In the genomic region with DNA sequence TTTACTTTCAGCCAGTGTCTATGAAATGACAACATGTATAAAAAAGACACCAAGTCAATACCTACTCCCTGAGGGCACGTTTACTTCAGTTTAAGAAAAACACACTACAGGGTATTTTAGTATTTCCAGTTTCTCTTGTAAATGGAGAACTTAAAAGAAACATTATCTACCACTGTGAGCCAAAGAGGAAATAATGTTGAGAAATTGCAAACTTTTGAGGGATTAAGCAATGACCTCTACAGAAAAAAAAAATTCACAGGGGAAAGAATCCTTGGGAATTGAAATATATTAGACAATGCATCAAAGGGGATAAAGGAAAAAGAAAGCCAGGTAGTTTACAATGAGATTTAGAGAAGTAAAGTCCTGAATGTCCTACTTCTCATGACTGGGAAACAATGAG, we compare ENCODE assay signal across 24 cellular contexts.
DNase-seq lines count a peak whose midpoint lies in the region; ATAC-seq lines count a peak whose summit lies in the region.
"Had no signal": no experiment of that assay in that cellular context is flagged by ENCODE, and none has a peak within 500 bp of the region (broad histone marks: within the 10 kb centered on the region; RNA-seq: fewer than 3 reads in every experiment).

No MANE protein-coding gene starts in this region.

- no peaks in the 10 kb centered on the region for H3K27me3 Mint-ChIP-seq in dendritic cell treated with granulocyte-macrophage colony-stimulating factor and Interleukin-4, amounts not matched to agents 40 ng/mL and 50 ng/mL, for 4 days
- H3K27me3 Mint-ChIP-seq in activated CD8-positive, alpha-beta T cell treated with anti-CD3 and anti-CD28 coated beads, Interleukin-2, amount 10 ng/mL, durations not matched to agents 7 days and 5 days (ENCODE audit: low read depth), result no peaks in the 10 kb centered on the region
- H3K27me3 Mint-ChIP-seq: activated CD4-positive, alpha-beta memory T cell treated with anti-CD3 and anti-CD28 coated beads, Interleukin-2, amount 10 ng/mL, durations not matched to agents 7 days and 5 days; central memory CD8-positive, alpha-beta T cell; type B pancreatic cell had no signal

- intact Hi-C loops in dendritic cell treated with granulocyte-macrophage colony-stimulating factor and Interleukin-4, amounts not matched to agents 40 ng/mL and 50 ng/mL, for 4 days (cut with micrococcal nuclease), result loop anchor here (5.0 kb wide), 1 partner anchor 128 kb away; the partner anchor contains the start of gene KCNJ2

- H3K4me3 Mint-ChIP-seq in dendritic cell treated with granulocyte-macrophage colony-stimulating factor and Interleukin-4, amounts not matched to agents 40 ng/mL and 50 ng/mL, for 4 days, result no peak overlapping the region
- H3K4me3 Mint-ChIP-seq in activated CD8-positive, alpha-beta T cell treated with anti-CD3 and anti-CD28 coated beads, Interleukin-2, amount 10 ng/mL, durations not matched to agents 7 days and 5 days, result no peak overlapping the region
- H3K4me3 Mint-ChIP-seq: activated CD4-positive, alpha-beta memory T cell treated with anti-CD3 and anti-CD28 coated beads, Interleukin-2, amount 10 ng/mL, durations not matched to agents 7 days and 5 days; activated naive CD8-positive, alpha-beta T cell treated with anti-CD3 and anti-CD28 coated beads for 36 hours; CD8-positive, alpha-beta T cell; central memory CD8-positive, alpha-beta T cell; HFFc6; type B pancreatic cell had no signal

- no peak for ATAC-seq in activated CD8-positive, alpha-beta T cell treated with anti-CD3 and anti-CD28 coated beads, Interleukin-2, amount 10 ng/mL, durations not matched to agents 7 days and 5 days
- ATAC-seq in GM21619 (IDR thresholded peaks at IDR 0.05; ENCODE audit: unreplicated experiment), result no peak
- ATAC-seq: CD8-positive, alpha-beta T cell; foreskin keratinocyte; K562; PC-3 had no signal

- POLR2A ChIA-PET in activated CD8-positive, alpha-beta T cell treated with anti-CD3 and anti-CD28 coated beads, Interleukin-2, amount 10 ng/mL, durations not matched to agents 7 days and 5 days (lab: Charles Lee), result no interaction called here

- H3K4me1 Mint-ChIP-seq in dendritic cell treated with granulocyte-macrophage colony-stimulating factor and Interleukin-4, amounts not matched to agents 40 ng/mL and 50 ng/mL, for 4 days (ENCODE audit: low read depth), result peaks cover 59% of the 10 kb centered on the region
- no peaks in the 10 kb centered on the region for H3K4me1 Mint-ChIP-seq in activated CD8-positive, alpha-beta T cell treated with anti-CD3 and anti-CD28 coated beads, Interleukin-2, amount 10 ng/mL, durations not matched to agents 7 days and 5 days (ENCODE audit: low read depth)
- H3K4me1 Mint-ChIP-seq: activated CD4-positive, alpha-beta memory T cell treated with anti-CD3 and anti-CD28 coated beads, Interleukin-2, amount 10 ng/mL, durations not matched to agents 7 days and 5 days; activated naive CD8-positive, alpha-beta T cell treated with anti-CD3 and anti-CD28 coated beads for 36 hours; central memory CD8-positive, alpha-beta T cell had no signal

- H3K9me3 Mint-ChIP-seq in dendritic cell treated with granulocyte-macrophage colony-stimulating factor and Interleukin-4, amounts not matched to agents 40 ng/mL and 50 ng/mL, for 4 days, result peaks cover 15% of the 10 kb centered on the region
- H3K9me3 Mint-ChIP-seq in activated CD8-positive, alpha-beta T cell treated with anti-CD3 and anti-CD28 coated beads, Interleukin-2, amount 10 ng/mL, durations not matched to agents 7 days and 5 days (ENCODE audit: insufficient read depth), result peaks cover 8% of the 10 kb centered on the region

- H3K36me3 Mint-ChIP-seq in dendritic cell treated with granulocyte-macrophage colony-stimulating factor and Interleukin-4, amounts not matched to agents 40 ng/mL and 50 ng/mL, for 4 days (ENCODE audit: low read depth), result peaks cover 7% of the 10 kb centered on the region
- H3K36me3 Mint-ChIP-seq in activated CD8-positive, alpha-beta T cell treated with anti-CD3 and anti-CD28 coated beads, Interleukin-2, amount 10 ng/mL, durations not matched to agents 7 days and 5 days (ENCODE audit: low read depth), result no peaks in the 10 kb centered on the region
- H3K36me3 Mint-ChIP-seq: activated naive CD8-positive, alpha-beta T cell treated with anti-CD3 and anti-CD28 coated beads for 36 hours; CD8-positive, alpha-beta T cell; type B pancreatic cell had no signal

- H3K27ac Mint-ChIP-seq in dendritic cell treated with granulocyte-macrophage colony-stimulating factor and Interleukin-4, amounts not matched to agents 40 ng/mL and 50 ng/mL, for 4 days, result peak overlapping the region; percentile 94
- no peak overlapping the region for H3K27ac Mint-ChIP-seq in activated CD8-positive, alpha-beta T cell treated with anti-CD3 and anti-CD28 coated beads, Interleukin-2, amount 10 ng/mL, durations not matched to agents 7 days and 5 days
- H3K27ac Mint-ChIP-seq: activated CD4-positive, alpha-beta memory T cell treated with anti-CD3 and anti-CD28 coated beads, Interleukin-2, amount 10 ng/mL, durations not matched to agents 7 days and 5 days; activated naive CD8-positive, alpha-beta T cell treated with anti-CD3 and anti-CD28 coated beads for 36 hours; CD8-positive, alpha-beta T cell; HFFc6; type B pancreatic cell had no signal

- CTCF ChIA-PET in activated CD8-positive, alpha-beta T cell treated with anti-CD3 and anti-CD28 coated beads, Interleukin-2, amount 10 ng/mL, durations not matched to agents 7 days and 5 days (lab: Charles Lee), result no interaction called here

- DNase-seq in NCI-H510A treated with DMSO at 0.1 percent for 48 hours (lab: John Stamatoyannopoulos, UW) (peak; percentile 53), NCI-H510A (lab: John Stamatoyannopoulos, UW) (no peak), MV-4-11 (lab: John Stamatoyannopoulos, UW) (peak; percentile 84), pons (ENCODE audit: low spot score) (peak; percentile 62), activated gamma-delta T cell treated with Interleukin-2 at 50 U/mL for 16 hours (no peak)
- DNase-seq in activated CD8-positive, alpha-beta T cell treated with anti-CD3 and anti-CD28 coated beads, Interleukin-2, amount 10 ng/mL, durations not matched to agents 7 days and 5 days, result no peak
- DNase-seq: activated CD4-positive, alpha-beta memory T cell treated with anti-CD3 and anti-CD28 coated beads, Interleukin-2, amount 10 ng/mL, durations not matched to agents 7 days and 5 days; activated CD4-positive, CD25-positive, alpha-beta regulatory T cell treated with anti-CD3 and anti-CD28 coated beads, Interleukin-2, amount 50 U/mL, for 72 hours; activated naive CD8-positive, alpha-beta T cell treated with anti-CD3 and anti-CD28 coated beads for 36 hours; CD8-positive, alpha-beta T cell; foreskin keratinocyte; HFFc6; NCI-H1092; NCI-H187 treated with DMSO at 0.1 percent for 48 hours; NCI-H2227 treated with DMSO at 0.1 percent for 48 hours; NCI-H748 treated with DMSO at 0.1 percent for 48 hours; PC-3; SHP77 treated with DMSO at 0.1 percent for 48 hours; T-helper 1 cell had no signal

Comparison
In these comparisons a context has a peak if more than half of its experiments do, and no peak if none do; other contexts are left out.
1. DNase-seq: peak in NCI-H510A treated with DMSO at 0.1 percent for 48 hours (single experiment), MV-4-11 (single experiment) and pons (single experiment); none in NCI-H510A (single experiment), activated CD8-positive, alpha-beta T cell treated with anti-CD3 and anti-CD28 coated beads, Interleukin-2, amount 10 ng/mL, durations not matched to agents 7 days and 5 days (single experiment) and activated gamma-delta T cell treated with Interleukin-2 at 50 U/mL for 16 hours (single experiment).